In the genomic region with DNA sequence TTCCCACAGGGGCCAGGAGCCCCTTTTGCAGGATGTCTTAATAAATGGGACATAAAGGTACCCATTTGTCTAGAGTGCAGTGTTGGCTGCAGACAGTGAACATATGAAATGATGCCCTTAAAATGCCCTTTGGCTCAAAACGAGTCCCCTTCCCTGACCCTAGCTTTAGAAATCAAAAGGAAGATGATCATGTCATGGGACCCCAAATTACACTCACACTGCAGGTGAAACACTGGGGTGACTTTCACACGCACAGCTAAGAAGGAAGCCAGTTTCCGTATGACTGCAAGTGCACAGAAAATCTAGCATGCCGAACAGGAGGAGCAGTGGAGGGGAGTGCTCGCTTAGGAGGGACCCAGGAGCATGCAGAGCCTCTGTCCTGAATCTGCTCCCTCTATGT, we compare ENCODE assay signal across 13 cellular contexts.
DNase-seq lines count a peak whose midpoint lies in the region; ATAC-seq and TF ChIP-seq lines count a peak whose summit lies in the region.
"Had no signal": no experiment of that assay in that cellular context is flagged by ENCODE, and none has a peak within 500 bp of the region (broad histone marks: within the 10 kb centered on the region; RNA-seq: fewer than 3 reads in every experiment).

No MANE protein-coding gene starts in this region.

- peaks cover 43% of the 10 kb centered on the region for H3F3A ChIP-seq in smooth muscle cell (ENCODE audit: low read depth)

- H3K36me3 ChIP-seq in Panc1 (ENCODE audit: control insufficient read depth, insufficient read depth, low read length) (peaks cover 12% of the 10 kb centered on the region), smooth muscle cell (ENCODE audit: low read depth) (no peaks in the 10 kb centered on the region)

- in situ Hi-C loops in Panc1 (cut with HindIII; ENCODE audit: low pct_unique_long_range_greater_than_20kb, low sequenced_read_pairs), result no loop called here

- peaks cover 80% of the 10 kb centered on the region for H3K36me3 Mint-ChIP-seq in activated CD4-positive, alpha-beta T cell treated with anti-CD3 and anti-CD28 coated beads for 36 hours (ENCODE audit: low read depth)
- H3K36me3 Mint-ChIP-seq in effector memory CD8-positive, alpha-beta T cell (ENCODE audit: insufficient read depth), result peaks cover 97% of the 10 kb centered on the region

- H3K9ac ChIP-seq in smooth muscle cell (ENCODE audit: low read depth), result peak overlapping the region; percentile 70
- H3K9ac ChIP-seq: KMS-11 had no signal

- DNase-seq in activated CD4-positive, alpha-beta T cell treated with anti-CD3 and anti-CD28 coated beads for 36 hours, result peak; percentile 4
- DNase-seq in activated CD4-positive, alpha-beta T cell treated with anti-CD3 and anti-CD28 coated beads, Interleukin-2, amount 50 U/mL, for 4 hours, result no peak
- no peak for DNase-seq in Panc1 (ENCODE audit: low read depth, low spot score)
- DNase-seq in effector memory CD8-positive, alpha-beta T cell, result no peak
- no peak for DNase-seq in smooth muscle cell (lab: John Stamatoyannopoulos, UW; ENCODE audit: unreplicated experiment)
- no peak for DNase-seq in HPDE6-E6E7 (ENCODE audit: extremely low spot score)
- DNase-seq in DMS 273 (lab: John Stamatoyannopoulos, UW; ENCODE audit: unreplicated experiment), result no peak
- DNase-seq in foreskin keratinocyte, result no peak
- DNase-seq: DMS153; NCI-H187; NK-92 treated with Interleukin-12 subunit alpha and Interleukin-12 subunit beta, amount 100 ng/mL, for 24 hours; stimulated activated naive CD4-positive, alpha-beta T cell had no signal

- no peak overlapping the region for H3K4me3 Mint-ChIP-seq in activated CD4-positive, alpha-beta T cell treated with anti-CD3 and anti-CD28 coated beads for 36 hours
- no peak overlapping the region for H3K4me3 Mint-ChIP-seq in effector memory CD8-positive, alpha-beta T cell

- H3K79me2 ChIP-seq in smooth muscle cell (ENCODE audit: low read depth), result peaks cover 40% of the 10 kb centered on the region

- H3K9me3 ChIP-seq in Panc1 (ENCODE audit: control insufficient read depth, insufficient read depth, low read depth, low read length), result no peaks in the 10 kb centered on the region
- H3K9me3 ChIP-seq in smooth muscle cell (replicated peaks; ENCODE audit: low read depth), result no peaks in the 10 kb centered on the region

- H3K4me3 ChIP-seq in Panc1 (ENCODE audit: low read depth in 2 of 2, low read length in 2 of 2) (no peak overlapping the region), smooth muscle cell (no peak overlapping the region)

- H3K4me1 Mint-ChIP-seq in activated CD4-positive, alpha-beta T cell treated with anti-CD3 and anti-CD28 coated beads for 36 hours, result peaks cover 59% of the 10 kb centered on the region
- H3K4me1 Mint-ChIP-seq in effector memory CD8-positive, alpha-beta T cell (ENCODE audit: low read depth in 2 of 2), result peaks cover 25 to 33% of the 10 kb centered on the region in 2 donors

- no TSS peak for BruUV-seq in Panc1 (replicated peaks; lab: Mats Ljungman, UMichigan)

- intact Hi-C loops in activated CD4-positive, alpha-beta T cell treated with anti-CD3 and anti-CD28 coated beads for 36 hours (cut with DNase I, micrococcal nuclease), result no loop called here
- intact Hi-C loops in Panc1 (cut with micrococcal nuclease; ENCODE audit: unreplicated experiment), result no loop called here

- H3K27ac ChIP-seq in Panc1 (ENCODE audit: low read length), result peak overlapping the region; percentile 99
- H3K27ac ChIP-seq in smooth muscle cell (ENCODE audit: low read depth), result peak overlapping the region; percentile 93
- H3K27ac ChIP-seq in foreskin keratinocyte, result no peak overlapping the region
- H3K27ac ChIP-seq: KMS-11 had no signal

- CTCF ChIA-PET in activated CD4-positive, alpha-beta T cell treated with anti-CD3 and anti-CD28 coated beads for 36 hours (lab: Charles Lee), result interaction anchor here (1.1 kb wide), 1 partner anchor 8 kb away, joined by 3 read pairs; no protein-coding TSS in a partner anchor
- CTCF ChIA-PET in Panc1 (lab: Charles Lee), result interaction anchor here (0.7 kb wide), 1 partner anchor 509 kb away, joined by 4 read pairs; no protein-coding TSS in a partner anchor

- POLR2A ChIA-PET in activated CD4-positive, alpha-beta T cell treated with anti-CD3 and anti-CD28 coated beads for 36 hours (lab: Charles Lee), result no interaction called here
- POLR2A ChIA-PET in Panc1 (lab: Charles Lee), result interaction anchor here (0.6 kb wide), 1 partner anchor 119 kb away, joined by 3 read pairs; no protein-coding TSS in a partner anchor

- WGBS in smooth muscle cell (ENCODE audit: low lambda C conversion rate), result 89% methylated on average over 5 of the region's 5 CpGs

- H3K4me2 ChIP-seq in smooth muscle cell, result peak overlapping the region; percentile 70
- H3K4me2 ChIP-seq: KMS-11 had no signal

- TF ChIP-seq CTCF in Panc1 (IDR thresholded peaks at IDR 0.05), result no peak
- TF ChIP-seq CTCF in smooth muscle cell (IDR thresholded peaks at IDR 0.05; ENCODE audit: borderline replicate concordance, insufficient read depth, poor library complexity, severe bottlenecking), result no peak
- TF ChIP-seq CTCF in foreskin keratinocyte (conservative IDR thresholded peaks at IDR 0.05), result no peak

- no peaks in the 10 kb centered on the region for H3K9me3 Mint-ChIP-seq in activated CD4-positive, alpha-beta T cell treated with anti-CD3 and anti-CD28 coated beads for 36 hours (ENCODE audit: low read depth)
- H3K9me3 Mint-ChIP-seq in effector memory CD8-positive, alpha-beta T cell, result no peaks in the 10 kb centered on the region

- H4K20me1 ChIP-seq in smooth muscle cell (ENCODE audit: low read depth), result no peaks in the 10 kb centered on the region

- peak overlapping the region; percentile 76 for H3K27ac Mint-ChIP-seq in activated CD4-positive, alpha-beta T cell treated with anti-CD3 and anti-CD28 coated beads for 36 hours
- peak overlapping the region; percentile 78 to 83 for H3K27ac Mint-ChIP-seq in effector memory CD8-positive, alpha-beta T cell

- no peak overlapping the region for H2AFZ ChIP-seq in smooth muscle cell (ENCODE audit: low read depth)

- H3K27me3 ChIP-seq in Panc1 (ENCODE audit: control insufficient read depth, insufficient read depth, low read length) (no peaks in the 10 kb centered on the region), smooth muscle cell (ENCODE audit: low read depth) (no peaks in the 10 kb centered on the region), foreskin keratinocyte (no peaks in the 10 kb centered on the region)

- no peaks in the 10 kb centered on the region for H3K27me3 Mint-ChIP-seq in activated CD4-positive, alpha-beta T cell treated with anti-CD3 and anti-CD28 coated beads for 36 hours
- H3K27me3 Mint-ChIP-seq in effector memory CD8-positive, alpha-beta T cell, result no peaks in the 10 kb centered on the region

- H3K4me1 ChIP-seq in Panc1 (ENCODE audit: control insufficient read depth, insufficient read depth, low read length) (peaks cover 97% of the 10 kb centered on the region), smooth muscle cell (ENCODE audit: low read depth) (peaks cover 28% of the 10 kb centered on the region), foreskin keratinocyte (peaks cover 61% of the 10 kb centered on the region)

- ATAC-seq in activated CD4-positive, alpha-beta T cell treated with anti-CD3 and anti-CD28 coated beads for 36 hours, result no peak
- ATAC-seq in Panc1 (no peak), foreskin keratinocyte (no peak)
- ATAC-seq in effector memory CD8-positive, alpha-beta T cell (replicated peaks), result no peak
